Comparison of ENCODE assay signal across 10 cellular contexts in genomic region chr12:29889737-29890136, GRCh38.
DNase-seq lines count a peak whose midpoint lies in the region; ATAC-seq, FAIRE-seq and TF ChIP-seq lines count a peak whose summit lies in the region.
"Had no signal": no experiment of that assay in that cellular context is flagged by ENCODE, and none has a peak within 500 bp of the region (broad histone marks: within the 10 kb centered on the region; RNA-seq: fewer than 3 reads in every experiment).

No MANE protein-coding gene starts in this region.

- no peaks in the 10 kb centered on the region for H3K27me3 ChIP-seq in brain microvascular endothelial cell (replicated peaks)
- no peaks in the 10 kb centered on the region for H3K27me3 ChIP-seq in HepG2 (ENCODE audit: control insufficient read depth in 1 of 2, insufficient read depth in 2 of 2, low read length in 2 of 2)

- CTCF ChIA-PET in HepG2 (lab: Yijun Ruan, JAX; ENCODE audit: low intra/inter-chr PET ratio, low total read pairs), result no interaction called here

- TF ChIP-seq POLR2A in HepG2 (IDR thresholded peaks at IDR 0.05; ENCODE audit: insufficient read depth in 1 of 2, low read depth in 2 of 2, low read length in 2 of 2) (no peak), GM18505 (IDR thresholded peaks at IDR 0.05; ENCODE audit: borderline replicate concordance, extremely low read depth, insufficient read depth, insufficient read length) (no peak)

- H3K27ac ChIP-seq in brain microvascular endothelial cell (no peak overlapping the region), HepG2 (ENCODE audit: extremely low read length, insufficient read depth, low read length) (no peak overlapping the region)
- H3K27ac ChIP-seq: A549 had no signal

- TF ChIP-seq EP300 in HepG2 (IDR thresholded peaks at IDR 0.05; ENCODE audit: low read depth in 2 of 2, low read length in 2 of 2), result no peak
- no peak for TF ChIP-seq EP300 in HepG2 (CRISPR knock-in tag; IDR thresholded peaks at IDR 0.05; ENCODE audit: borderline replicate concordance)

- peak; percentile 56 for TF ChIP-seq CTCF in brain microvascular endothelial cell (IDR thresholded peaks at IDR 0.05; ENCODE audit: low read depth, low read length, missing control alignments)
- TF ChIP-seq CTCF in HepG2 (CRISPR knock-in tag; IDR thresholded peaks at IDR 0.05), result peak; percentile 44

- intact Hi-C loops in HepG2 (cut with micrococcal nuclease; ENCODE audit: unreplicated experiment), result loop anchor here (10.0 kb wide), 1 partner anchor 335 kb away; no protein-coding TSS in a partner anchor

- H4K20me1 ChIP-seq in HepG2 (ENCODE audit: insufficient read depth, low read length), result no peaks in the 10 kb centered on the region

- no peak overlapping the region for H3K9ac ChIP-seq in HepG2 (ENCODE audit: insufficient read depth, low read depth, low read length)

- no peaks in the 10 kb centered on the region for H3K4me1 ChIP-seq in HepG2 (ENCODE audit: insufficient read depth, low read length)
- H3K4me1 ChIP-seq: A549 had no signal

- no peak overlapping the region for H3K4me3 ChIP-seq in brain microvascular endothelial cell (ENCODE audit: low read depth, low read length)
- H3K4me3 ChIP-seq in HepG2 (replicated peaks in 1 of 3; ENCODE audit: insufficient read depth in 1 of 3, low read depth in 2 of 3, low read length in 3 of 3), result no peak overlapping the region
- H3K4me3 ChIP-seq: A549 had no signal

- no peak overlapping the region for H2AFZ ChIP-seq in HepG2 (ENCODE audit: low read length)

- no peak for TF ChIP-seq RAD21 in HepG2 (CRISPR knock-in tag; IDR thresholded peaks at IDR 0.05)

- WGBS in HepG2 (ENCODE audit: low lambda C conversion rate), result 31% methylated on average over 5 of the region's 5 CpGs

- no TSS peak for BruUV-seq in HepG2 (replicated peaks; lab: Mats Ljungman, UMichigan)

- no peaks in the 10 kb centered on the region for H3K9me3 ChIP-seq in HepG2 (ENCODE audit: low read length)
- H3K9me3 ChIP-seq: A549 had no signal

- H3K36me3 ChIP-seq in brain microvascular endothelial cell (replicated peaks) (no peaks in the 10 kb centered on the region), HepG2 (replicated peaks in 1 of 2; ENCODE audit: control insufficient read depth in 1 of 2, insufficient read depth in 2 of 2, low read length in 2 of 2) (no peaks in the 10 kb centered on the region)

- ATAC-seq in HepG2 (no peak), GM18505 (IDR thresholded peaks at IDR 0.05; ENCODE audit: unreplicated experiment) (no peak)
- ATAC-seq: A549 had no signal

- no peak overlapping the region for H3K4me2 ChIP-seq in HepG2 (ENCODE audit: low read depth, low read length)
- H3K4me2 ChIP-seq: A549 had no signal

- DNase-seq in DMS153 treated with DMSO at 0.1 percent for 48 hours (lab: John Stamatoyannopoulos, UW; ENCODE audit: unreplicated experiment) (peak; percentile 18), DMS153 (lab: John Stamatoyannopoulos, UW) (no peak), NCI-H1092 (lab: John Stamatoyannopoulos, UW) (peak; percentile 58), brain microvascular endothelial cell (peak; percentile 20), HepG2 (ENCODE audit: low spot score) (peak; percentile 4), NCI-H146 (lab: John Stamatoyannopoulos, UW) (no peak), NCI-H1436 (lab: John Stamatoyannopoulos, UW) (no peak)
- DNase-seq: naive B cell had no signal

- H3K79me2 ChIP-seq in HepG2 (ENCODE audit: insufficient read depth, low read length), result no peaks in the 10 kb centered on the region

- no peak for FAIRE-seq in HepG2 (lab: Jason Lieb, UNC)
- FAIRE-seq: A549 had no signal

- in situ Hi-C loops in brain microvascular endothelial cell (cut with HindIII; ENCODE audit: low pct_ligation_motif_present, low sequenced_read_pairs) (no loop called here), HepG2 (cut with HindIII; ENCODE audit: extremely low pct_ligation_motif_present, low pct_unique_long_range_greater_than_20kb) (no loop called here)

- POLR2A ChIA-PET in HepG2 (lab: Yijun Ruan, JAX), result no interaction called here

TF ChIP-seq in HepG2, 621 proteins besides CTCF, POLR2A, EP300 and RAD21:
- TF ChIP-seq RFXANK (CRISPR knock-in tag; IDR thresholded peaks at IDR 0.05) (no peak), ZNF576 (CRISPR knock-in tag; IDR thresholded peaks at IDR 0.05) (no peak), RARG (CRISPR knock-in tag; IDR thresholded peaks at IDR 0.05; ENCODE audit: low read depth) (no peak), PRMT3 (CRISPR knock-in tag; IDR thresholded peaks at IDR 0.05; ENCODE audit: borderline replicate concordance, low read depth) (no peak)

Comparison
In these comparisons a context has a peak if more than half of its experiments do, and no peak if none do; other contexts are left out.
1. DNase-seq: peak in DMS153 treated with DMSO at 0.1 percent for 48 hours (single experiment), NCI-H1092 (single experiment), brain microvascular endothelial cell (single experiment) and HepG2 (single experiment); none in DMS153 (single experiment), NCI-H146 (single experiment) and NCI-H1436 (single experiment).